In genomic region chr22:38203090-38203810, GRCh38 we compare ENCODE assay signal across 8 cellular contexts. TPM values are rescaled to one million over a fixed set of nuclear protein-coding genes. Genes with fewer than 3 reads are reported as not detected.
DNase-seq lines count a peak whose midpoint lies in the region; ATAC-seq and TF ChIP-seq lines count a peak whose summit lies in the region.

No MANE protein-coding gene starts in this region.

- H3K9me3 Mint-ChIP-seq in WTC11: no peaks in the 10 kb centered on the region
- H3K9me3 Mint-ChIP-seq in neural crest cell: no peaks in the 10 kb centered on the region

- peaks cover 27% of the 10 kb centered on the region; the same call in 1 of the 2 replicates for H3F3A ChIP-seq in GM23248 (ENCODE audit: insufficient read depth)

- H3K9me2 ChIP-seq in GM23248 (ENCODE audit: insufficient read depth): no peaks in the 10 kb centered on the region

- peaks cover 26% of the 10 kb centered on the region for H3K4me1 ChIP-seq in GM23248 (ENCODE audit: insufficient read depth)

- no peak overlapping the region for H2AFZ ChIP-seq in GM23248

- H3K27ac Mint-ChIP-seq in WTC11: no peak overlapping the region
- no peak overlapping the region for H3K27ac Mint-ChIP-seq in neural crest cell (ENCODE audit: unreplicated experiment)

- DNase-seq in AG04450 (ENCODE audit: low read depth, low spot score) (no peak), GM23248 (peak; percentile 48), WTC11 (ENCODE audit: low spot score) (peak; percentile 56), epithelial cell of proximal tubule (ENCODE audit: low read depth) (no peak), neural crest cell (ENCODE audit: low read depth, low spot score) (no peak), hypothalamus (lab: John Stamatoyannopoulos, UW) (no peak)

- CTCF ChIA-PET in AG04450 (lab: Charles Lee) (interaction anchor here (1.2 kb wide), 1 partner anchor 16 kb away, joined by 3 read pairs; no protein-coding TSS in a partner anchor), WTC11 (lab: Charles Lee) (interaction anchor here (0.6 to 2.1 kb wide), 8 partner anchors 12 to 151 kb away, joined by 3 to 10 read pairs (median 6); no protein-coding TSS in a partner anchor)

- H3K27me3 ChIP-seq in AG04450 (ENCODE audit: control insufficient read depth, insufficient read depth, low read length): no peaks in the 10 kb centered on the region
- no peaks in the 10 kb centered on the region for H3K27me3 ChIP-seq in GM23248 (replicated peaks; ENCODE audit: insufficient read depth)

- POLR2A ChIA-PET in AG04450 (lab: Yijun Ruan, JAX): interaction anchor here (1.5 kb wide), 1 partner anchor 89 kb away, joined by 6 read pairs; no protein-coding TSS in a partner anchor
- POLR2A ChIA-PET in WTC11 (lab: Charles Lee): interaction anchor here (0.7 to 1.0 kb wide), 2 partner anchors 11 to 21 kb away, joined by 3 to 5 read pairs; partner anchors contain the start of gene PLA2G6

- in situ Hi-C loops in GM23248 (cut with MboI): no loop called here

- H3K4me3 Mint-ChIP-seq in WTC11 (peak overlapping the region; percentile 83), neural crest cell (peak overlapping the region; percentile 85)

- no peak for TF ChIP-seq CTCF in AG04450 (IDR thresholded peaks at IDR 0.05; ENCODE audit: low read depth, low read length)
- TF ChIP-seq CTCF in WTC11 (IDR thresholded peaks at IDR 0.05): no peak
- TF ChIP-seq CTCF in epithelial cell of proximal tubule (conservative IDR thresholded peaks at IDR 0.05; ENCODE audit: low read depth, low read length): no peak
- TF ChIP-seq CTCF in neural crest cell (conservative IDR thresholded peaks at IDR 0.05): no peak

- peak overlapping the region; percentile 98 for H3K9ac ChIP-seq in GM23248

- WGBS in GM23248 (ENCODE audit: low coverage in 1 of 2, low lambda C conversion rate in 2 of 2, missing lambda C conversion rate in 2 of 2), 2 experiments: 27% methylated on average over 17 to 19 of the region's 19 CpGs

- H3K4me3 ChIP-seq in AG04450 (ENCODE audit: low read depth, low read length) (peak overlapping the region; percentile 88), GM23248 (peak overlapping the region; percentile 83), epithelial cell of proximal tubule (ENCODE audit: low read depth, low read length) (peak overlapping the region; percentile 86)

- peaks cover 54% of the 10 kb centered on the region for H3K27me3 Mint-ChIP-seq in WTC11 (ENCODE audit: low read depth)
- H3K27me3 Mint-ChIP-seq in neural crest cell (ENCODE audit: low read depth): no peaks in the 10 kb centered on the region

- H3K27ac ChIP-seq in AG04450 (ENCODE audit: low read depth, low read length): peak overlapping the region; percentile 95
- H3K27ac ChIP-seq in GM23248: peak overlapping the region; percentile 94

- H3K9me3 ChIP-seq in AG04450 (ENCODE audit: control insufficient read depth, insufficient read depth, low read length) (peaks cover 4% of the 10 kb centered on the region; the same call in 1 of the 2 replicates), GM23248 (ENCODE audit: low read depth) (no peaks in the 10 kb centered on the region)

- no peaks in the 10 kb centered on the region for H3K36me3 ChIP-seq in GM23248 (ENCODE audit: low read depth)

- peaks cover 57% of the 10 kb centered on the region for H3K79me2 ChIP-seq in GM23248 (ENCODE audit: insufficient read depth)

- H3K4me1 Mint-ChIP-seq in WTC11 (peaks cover 12% of the 10 kb centered on the region), neural crest cell (peaks cover 20% of the 10 kb centered on the region)

- peak overlapping the region; percentile 94 for H3K4me2 ChIP-seq in GM23248 (ENCODE audit: unreplicated experiment)

- H3K36me3 Mint-ChIP-seq in WTC11 (no peaks in the 10 kb centered on the region), neural crest cell (ENCODE audit: low read depth) (no peaks in the 10 kb centered on the region)

- H4K20me1 ChIP-seq in GM23248 (ENCODE audit: insufficient read depth): peaks cover under 1% of the 10 kb centered on the region; the same call in 1 of the 2 replicates

- ATAC-seq in WTC11: peak; percentile 56
- ATAC-seq in GM19397 (IDR thresholded peaks at IDR 0.05; ENCODE audit: unreplicated experiment): no peak
- no peak for ATAC-seq in HG03469 (IDR thresholded peaks at IDR 0.05; ENCODE audit: unreplicated experiment)

TF ChIP-seq in WTC11, 78 proteins besides CTCF, POLR2A, EP300 and RAD21:
- TF ChIP-seq, protein P1, sequence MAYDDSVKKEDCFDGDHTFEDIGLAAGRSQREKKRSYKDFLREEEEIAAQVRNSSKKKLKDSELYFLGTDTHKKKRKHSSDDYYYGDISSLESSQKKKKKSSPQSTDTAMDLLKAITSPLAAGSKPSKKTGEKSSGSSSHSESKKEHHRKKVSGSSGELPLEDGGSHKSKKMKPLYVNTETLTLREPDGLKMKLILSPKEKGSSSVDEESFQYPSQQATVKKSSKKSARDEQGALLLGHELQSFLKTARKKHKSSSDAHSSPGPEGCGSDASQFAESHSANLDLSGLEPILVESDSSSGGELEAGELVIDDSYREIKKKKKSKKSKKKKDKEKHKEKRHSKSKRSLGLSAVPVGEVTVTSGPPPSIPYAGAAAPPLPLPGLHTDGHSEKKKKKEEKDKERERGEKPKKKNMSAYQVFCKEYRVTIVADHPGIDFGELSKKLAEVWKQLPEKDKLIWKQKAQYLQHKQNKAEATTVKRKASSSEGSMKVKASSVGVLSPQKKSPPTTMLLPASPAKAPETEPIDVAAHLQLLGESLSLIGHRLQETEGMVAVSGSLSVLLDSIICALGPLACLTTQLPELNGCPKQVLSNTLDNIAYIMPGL (CRISPR knock-in tag; IDR thresholded peaks at IDR 0.05): 0 out of 2 replicates have a peak, but pooled peaks have one; percentile 43
- TF ChIP-seq STAT6 (CRISPR knock-in tag; conservative IDR thresholded peaks at IDR 0.05; ENCODE audit: low read depth) (no peak), ZNF423 (CRISPR knock-in tag; IDR thresholded peaks at IDR 0.05) (no peak)
- TF ChIP-seq, protein P2, sequence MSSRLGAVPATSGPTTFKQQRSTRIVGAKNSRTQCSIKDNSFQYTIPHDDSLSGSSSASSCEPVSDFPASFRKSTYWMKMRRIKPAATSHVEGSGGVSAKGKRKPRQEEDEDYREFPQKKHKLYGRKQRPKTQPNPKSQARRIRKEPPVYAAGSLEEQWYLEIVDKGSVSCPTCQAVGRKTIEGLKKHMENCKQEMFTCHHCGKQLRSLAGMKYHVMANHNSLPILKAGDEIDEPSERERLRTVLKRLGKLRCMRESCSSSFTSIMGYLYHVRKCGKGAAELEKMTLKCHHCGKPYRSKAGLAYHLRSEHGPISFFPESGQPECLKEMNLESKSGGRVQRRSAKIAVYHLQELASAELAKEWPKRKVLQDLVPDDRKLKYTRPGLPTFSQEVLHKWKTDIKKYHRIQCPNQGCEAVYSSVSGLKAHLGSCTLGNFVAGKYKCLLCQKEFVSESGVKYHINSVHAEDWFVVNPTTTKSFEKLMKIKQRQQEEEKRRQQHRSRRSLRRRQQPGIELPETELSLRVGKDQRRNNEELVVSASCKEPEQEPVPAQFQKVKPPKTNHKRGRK (CRISPR knock-in tag; IDR thresholded peaks at IDR 0.05; ENCODE audit: borderline replicate concordance): no peak

RNA-seq across cellular contexts. Expression of gene MAFF, which starts 1.5 kb away (rescaled TPM):
- polyA plus RNA-seq in AG04450 (2011; rRNA removed) (8.3 and 12.2 TPM in 2 replicates), GM23248 (2016; fragmentation: Nextera tagmentation; extraction: Ambion mirVana) (34.6 and 37.1 TPM in 2 replicates)
- polyA minus RNA-seq in AG04450 (2011; rRNA and poly(A)+ RNA removed): 5.2 and 5.3 TPM in 2 replicates
- total RNA-seq in GM23248 (2014; rRNA removed; shearing (Covaris generic)): 68.1 and 73.0 TPM in 2 replicates
- total RNA-seq in WTC11 (2021) (4.6 to 6.1 TPM (median 5.7 TPM) in 3 replicates), epithelial cell of proximal tubule (30.6 and 42.1 TPM in 2 replicates), neural crest cell (3.9 and 5.4 TPM in 2 replicates)

RNA-seq across cellular contexts. Expression of gene PLA2G6, which starts 21.6 kb away (rescaled TPM):
- polyA plus RNA-seq in AG04450 (2011; rRNA removed) (5.0 and 7.8 TPM in 2 replicates), GM23248 (2016; fragmentation: Nextera tagmentation; extraction: Ambion mirVana) (5.6 and 6.5 TPM in 2 replicates)
- 18.2 and 20.5 TPM in 2 replicates for polyA minus RNA-seq in AG04450 (2011; rRNA and poly(A)+ RNA removed)
- total RNA-seq in GM23248 (2014; rRNA removed; shearing (Covaris generic)): 5.5 and 28.3 TPM in 2 replicates
- total RNA-seq in WTC11 (2021) (29.9 to 44.1 TPM (median 37.6 TPM) in 3 replicates), epithelial cell of proximal tubule (5.6 and 13.5 TPM in 2 replicates), neural crest cell (11.0 and 14.6 TPM in 2 replicates)

Comparison
In these comparisons a context has a peak if more than half of its experiments do, and no peak if none do; other contexts are left out.
1. DNase-seq: peak in GM23248 (single experiment) and WTC11 (single experiment); none in AG04450 (single experiment), epithelial cell of proximal tubule (single experiment), neural crest cell (single experiment) and hypothalamus (0 of 51).
2. Peak in every context shown above with its lines, with median percentiles within 50 percentile points of each other: H3K4me3 ChIP-seq.